ENCODE assay signal across 20 cellular contexts in the genomic region with DNA sequence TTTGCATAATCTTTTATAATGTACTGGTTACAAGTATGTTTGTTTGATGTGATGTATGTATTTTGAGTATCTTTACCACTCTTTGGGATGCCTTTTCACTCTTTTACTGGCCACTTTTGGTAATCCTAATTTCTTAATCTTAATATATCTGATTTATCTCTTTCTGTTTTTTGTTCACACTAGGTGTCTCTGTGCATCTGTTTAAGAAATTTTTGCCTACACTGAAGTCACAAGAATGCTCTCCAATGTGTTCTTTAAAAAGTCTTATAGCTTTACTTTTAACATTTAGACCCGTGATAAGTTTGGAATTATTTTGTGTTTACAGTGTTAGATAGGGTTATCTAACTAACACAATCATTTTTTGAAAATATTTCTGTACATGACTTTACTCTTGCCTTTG.
"Had no signal": no experiment of that assay in that cellular context is flagged by ENCODE, and none has a peak within 500 bp of the region (broad histone marks: within the 10 kb centered on the region; RNA-seq: fewer than 3 reads in every experiment).

No MANE protein-coding gene starts in this region.

- H3K4me3 ChIP-seq: esophagus squamous epithelium, gastroesophageal sphincter, hepatocyte, mucosa of descending colon, psoas muscle, spleen, tibial artery, upper lobe of left lung, uterus had no signal

- H3K9me3 ChIP-seq: esophagus squamous epithelium, gastroesophageal sphincter, mucosa of descending colon, neutrophil, psoas muscle, spleen, tibial artery, upper lobe of left lung, uterus had no signal

- DNase-seq: dermis blood vessel endothelial cell; esophagus squamous epithelium; foreskin fibroblast; kidney; left cardiac atrium; mammary epithelial cell; naive thymus-derived CD8-positive, alpha-beta T cell; psoas muscle; retina; spleen; stimulated activated CD4-positive, alpha-beta T cell treated with anti-CD3 and anti-CD28 coated beads, Interleukin-15, amount 100 ng/mL, for 24 hours; stimulated activated CD4-positive, alpha-beta T cell treated with anti-CD3 and anti-CD28 coated beads, Interleukin-1b, Interleukin-23, amount 100 ng/mL, for 48 hours; stimulated activated CD4-positive, alpha-beta T cell treated with anti-CD3 and anti-CD28 coated beads, Interleukin-4, amount 100 ng/mL, for 24 hours; tibial artery; upper lobe of left lung; uterus had no signal

- H2AFZ ChIP-seq: hepatocyte had no signal

- H3K27me3 ChIP-seq: esophagus squamous epithelium, gastroesophageal sphincter, hepatocyte, neutrophil, spleen, tibial artery, upper lobe of left lung, uterus had no signal

- H3K27ac ChIP-seq: esophagus squamous epithelium, gastroesophageal sphincter, hepatocyte, neutrophil, psoas muscle, spleen, tibial artery, upper lobe of left lung, uterus had no signal

- H3K4me2 ChIP-seq: hepatocyte had no signal

- H3K79me2 ChIP-seq: hepatocyte had no signal

- H3K36me3 ChIP-seq: esophagus squamous epithelium, gastroesophageal sphincter, neutrophil, spleen, tibial artery, upper lobe of left lung, uterus had no signal
